In genomic region chr6:166307082-166307980, GRCh38 we compare ENCODE assay signal across 1 cellular context.
TF ChIP-seq lines count a peak whose summit lies in the region.

No MANE protein-coding gene starts in this region.

TF ChIP-seq in HepG2, 621 proteins besides CTCF, POLR2A, EP300 and RAD21 (continued from another document):
- TF ChIP-seq GLI4 (CRISPR knock-in tag; IDR thresholded peaks at IDR 0.05; ENCODE audit: borderline replicate concordance) (no peak), ZNF30 (CRISPR knock-in tag; IDR thresholded peaks at IDR 0.05) (no peak), ZSCAN31 (CRISPR knock-in tag; IDR thresholded peaks at IDR 0.05; ENCODE audit: low read depth) (no peak), BHLHE40 (IDR thresholded peaks at IDR 0.05; ENCODE audit: low read length) (no peak), ZFP1 (CRISPR knock-in tag; IDR thresholded peaks at IDR 0.05) (no peak), U2AF2 (IDR thresholded peaks at IDR 0.05; ENCODE audit: low read depth, low read length) (no peak), ZNF672 (CRISPR knock-in tag; IDR thresholded peaks at IDR 0.05) (no peak), SRSF9 (IDR thresholded peaks at IDR 0.05; ENCODE audit: borderline replicate concordance, insufficient read depth, low read depth, low read length, poor library complexity, severe bottlenecking) (no peak), ZSCAN30 (CRISPR knock-in tag; IDR thresholded peaks at IDR 0.05) (no peak), PTBP1 (IDR thresholded peaks at IDR 0.05; ENCODE audit: low read depth, low read length, poor library complexity, severe bottlenecking) (no peak), HOXA3 (CRISPR knock-in tag; IDR thresholded peaks at IDR 0.05) (peak; percentile 51; the same call in 1 of the 2 replicates), GABPB1 (CRISPR knock-in tag; IDR thresholded peaks at IDR 0.05) (no peak), MTA1 (CRISPR knock-in tag; IDR thresholded peaks at IDR 0.05; ENCODE audit: borderline replicate concordance) (0 out of 2 replicates have a peak, but pooled peaks have one; percentile 16), ZNF367 (CRISPR knock-in tag; IDR thresholded peaks at IDR 0.05; ENCODE audit: borderline replicate concordance) (no peak), SMARCE1 (IDR thresholded peaks at IDR 0.05; ENCODE audit: borderline replicate concordance) (no peak)
